1 cellular context compared by ENCODE assay signal in the genomic region with DNA sequence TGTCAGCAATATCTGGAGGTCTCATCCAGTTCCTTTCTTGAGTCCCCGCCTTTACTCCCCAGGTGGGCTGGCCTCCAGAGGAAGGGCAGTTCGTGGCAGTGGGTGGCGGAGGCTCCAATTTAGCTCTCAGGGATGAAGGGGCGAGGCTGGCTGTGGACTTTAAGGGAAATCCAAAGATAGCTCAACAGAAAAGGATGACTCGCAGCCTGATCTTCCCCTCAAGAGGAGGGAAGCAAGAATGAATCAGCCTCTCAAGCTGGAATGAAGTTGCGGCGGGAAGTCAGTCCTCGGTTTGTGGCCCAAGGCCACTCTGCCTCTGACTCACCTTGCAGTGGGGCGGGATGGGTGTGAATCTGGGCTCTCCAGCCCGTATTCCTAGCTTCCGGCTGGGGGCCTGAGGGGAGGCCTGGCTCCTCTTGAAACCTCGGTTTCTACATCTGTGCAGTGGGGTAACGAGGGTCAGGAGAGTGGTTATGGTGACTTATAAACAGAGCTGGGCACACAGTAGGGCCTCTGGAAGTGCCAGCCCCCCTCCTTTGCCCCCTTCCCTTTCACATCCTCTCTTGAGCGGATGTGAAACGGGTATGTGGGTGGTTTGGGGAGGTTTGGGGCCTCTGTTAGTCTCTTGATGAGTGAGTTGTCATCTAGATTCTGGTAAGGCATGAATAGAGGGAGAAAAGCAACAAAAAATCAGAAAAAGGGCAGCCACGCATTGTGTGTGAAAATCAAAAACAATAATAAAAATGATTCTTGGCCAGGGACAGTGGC.
TF ChIP-seq lines count a peak whose summit lies in the region.

No MANE protein-coding gene starts in this region.

TF ChIP-seq in HEK293, 187 proteins besides CTCF, POLR2A, EP300 and RAD21 (continued from another document):
- no peak for TF ChIP-seq WT1 (tag by site-specific recombination; IDR thresholded peaks at IDR 0.05)
- no peak for TF ChIP-seq ZNF488 (tag by site-specific recombination; IDR thresholded peaks at IDR 0.05)
- no peak for TF ChIP-seq HOXD13 (CRISPR knock-in tag; IDR thresholded peaks at IDR 0.05; ENCODE audit: borderline replicate concordance)
- TF ChIP-seq OVOL3 (tag by site-specific recombination; IDR thresholded peaks at IDR 0.05), result no peak
- TF ChIP-seq ZNF660 (tag by site-specific recombination; IDR thresholded peaks at IDR 0.05), result peak; percentile 90
- TF ChIP-seq HOXA7 (CRISPR knock-in tag; IDR thresholded peaks at IDR 0.05; ENCODE audit: borderline replicate concordance), result no peak
- TF ChIP-seq ZNF354C (tag by site-specific recombination; IDR thresholded peaks at IDR 0.05; ENCODE audit: borderline replicate concordance, low read depth), result no peak
- TF ChIP-seq ZNF366 (tag by site-specific recombination; conservative IDR thresholded peaks at IDR 0.05), result peak; percentile 47; the same call in 1 of the 2 replicates
- TF ChIP-seq ZNF558 (tag by site-specific recombination; IDR thresholded peaks at IDR 0.05), result no peak
- no peak for TF ChIP-seq ZNF707 (tag by site-specific recombination; IDR thresholded peaks at IDR 0.05)
- TF ChIP-seq ZBTB7A (tag by site-specific recombination; IDR thresholded peaks at IDR 0.05; ENCODE audit: low read depth), result no peak
- TF ChIP-seq ZIC2 (tag by site-specific recombination; IDR thresholded peaks at IDR 0.05), result peak; percentile 80
- peak; percentile 68 for TF ChIP-seq KLF1 (tag by site-specific recombination; IDR thresholded peaks at IDR 0.05)
- TF ChIP-seq ZNF514 (tag by site-specific recombination; IDR thresholded peaks at IDR 0.05), result no peak
- peak; percentile 76 for TF ChIP-seq ZFHX2 (tag by site-specific recombination; conservative IDR thresholded peaks at IDR 0.05)
- TF ChIP-seq ZBTB1 (tag by site-specific recombination; IDR thresholded peaks at IDR 0.05), result no peak
- TF ChIP-seq ZNF175 (tag by site-specific recombination; IDR thresholded peaks at IDR 0.05), result no peak
- no peak for TF ChIP-seq IKZF3 (tag by site-specific recombination; IDR thresholded peaks at IDR 0.05)
- peak; percentile 99 for TF ChIP-seq KLF17 (tag by site-specific recombination; IDR thresholded peaks at IDR 0.05)
- TF ChIP-seq ZBTB49 (tag by site-specific recombination; IDR thresholded peaks at IDR 0.05; ENCODE audit: low read depth), result no peak
- TF ChIP-seq ZNF843 (tag by site-specific recombination; IDR thresholded peaks at IDR 0.05), result no peak
- no peak for TF ChIP-seq GLI2 (tag by site-specific recombination; IDR thresholded peaks at IDR 0.05; ENCODE audit: borderline replicate concordance, low read depth)
- no peak for TF ChIP-seq ZNF121 (tag by site-specific recombination; IDR thresholded peaks at IDR 0.05)
- TF ChIP-seq ZNF600 (tag by site-specific recombination; IDR thresholded peaks at IDR 0.05), result peak; percentile 86
- peak; percentile 35; the same call in 1 of the 2 replicates for TF ChIP-seq ZNF335 (tag by site-specific recombination; conservative IDR thresholded peaks at IDR 0.05)
- no peak for TF ChIP-seq ZNF302 (tag by site-specific recombination; IDR thresholded peaks at IDR 0.05; ENCODE audit: low read depth)
- peak; percentile 89 for TF ChIP-seq ZNF24 (tag by site-specific recombination; IDR thresholded peaks at IDR 0.05)
- no peak for TF ChIP-seq TCF7L2 (IDR thresholded peaks at IDR 0.05; ENCODE audit: borderline replicate concordance, low read depth, low read length)
- TF ChIP-seq ZNF555 (tag by site-specific recombination; conservative IDR thresholded peaks at IDR 0.05), result no peak
- TF ChIP-seq ZNF610 (tag by site-specific recombination; IDR thresholded peaks at IDR 0.05; ENCODE audit: borderline replicate concordance), result no peak
- TF ChIP-seq ZNF266 (tag by site-specific recombination; IDR thresholded peaks at IDR 0.05; ENCODE audit: low read depth), result no peak
- TF ChIP-seq KLF8 (tag by site-specific recombination; IDR thresholded peaks at IDR 0.05), result peak; percentile 52; the same call in 1 of the 2 replicates
- TF ChIP-seq ZBTB48 (tag by site-specific recombination; IDR thresholded peaks at IDR 0.05), result 0 out of 2 replicates have a peak, but pooled peaks have one; percentile 18
- TF ChIP-seq ZNF362 (tag by site-specific recombination; IDR thresholded peaks at IDR 0.05), result no peak
- no peak for TF ChIP-seq GLI4 (tag by site-specific recombination; IDR thresholded peaks at IDR 0.05)
- TF ChIP-seq ZNF133 (tag by site-specific recombination; IDR thresholded peaks at IDR 0.05), result no peak
- TF ChIP-seq ZNF19 (tag by site-specific recombination; IDR thresholded peaks at IDR 0.05; ENCODE audit: low read depth), result no peak
- TF ChIP-seq BCL11A (tag by site-specific recombination; IDR thresholded peaks at IDR 0.05; ENCODE audit: low read depth), result no peak
- 0 out of 2 replicates have a peak, but pooled peaks have one; percentile 44 for TF ChIP-seq ZBTB8A (tag by site-specific recombination; IDR thresholded peaks at IDR 0.05)
- TF ChIP-seq YY2 (tag by site-specific recombination; IDR thresholded peaks at IDR 0.05), result no peak
- TF ChIP-seq ZFP69B (tag by site-specific recombination; IDR thresholded peaks at IDR 0.05), result peak; percentile 37; the same call in 1 of the 2 replicates
- peak; percentile 47; the same call in 1 of the 2 replicates for TF ChIP-seq GLIS1 (tag by site-specific recombination; IDR thresholded peaks at IDR 0.05)
- TF ChIP-seq ZNF785 (tag by site-specific recombination; IDR thresholded peaks at IDR 0.05), result no peak
- 0 out of 2 replicates have a peak, but pooled peaks have one; percentile 31 for TF ChIP-seq HIC1 (tag by site-specific recombination; IDR thresholded peaks at IDR 0.05)
- TF ChIP-seq, protein P1, sequence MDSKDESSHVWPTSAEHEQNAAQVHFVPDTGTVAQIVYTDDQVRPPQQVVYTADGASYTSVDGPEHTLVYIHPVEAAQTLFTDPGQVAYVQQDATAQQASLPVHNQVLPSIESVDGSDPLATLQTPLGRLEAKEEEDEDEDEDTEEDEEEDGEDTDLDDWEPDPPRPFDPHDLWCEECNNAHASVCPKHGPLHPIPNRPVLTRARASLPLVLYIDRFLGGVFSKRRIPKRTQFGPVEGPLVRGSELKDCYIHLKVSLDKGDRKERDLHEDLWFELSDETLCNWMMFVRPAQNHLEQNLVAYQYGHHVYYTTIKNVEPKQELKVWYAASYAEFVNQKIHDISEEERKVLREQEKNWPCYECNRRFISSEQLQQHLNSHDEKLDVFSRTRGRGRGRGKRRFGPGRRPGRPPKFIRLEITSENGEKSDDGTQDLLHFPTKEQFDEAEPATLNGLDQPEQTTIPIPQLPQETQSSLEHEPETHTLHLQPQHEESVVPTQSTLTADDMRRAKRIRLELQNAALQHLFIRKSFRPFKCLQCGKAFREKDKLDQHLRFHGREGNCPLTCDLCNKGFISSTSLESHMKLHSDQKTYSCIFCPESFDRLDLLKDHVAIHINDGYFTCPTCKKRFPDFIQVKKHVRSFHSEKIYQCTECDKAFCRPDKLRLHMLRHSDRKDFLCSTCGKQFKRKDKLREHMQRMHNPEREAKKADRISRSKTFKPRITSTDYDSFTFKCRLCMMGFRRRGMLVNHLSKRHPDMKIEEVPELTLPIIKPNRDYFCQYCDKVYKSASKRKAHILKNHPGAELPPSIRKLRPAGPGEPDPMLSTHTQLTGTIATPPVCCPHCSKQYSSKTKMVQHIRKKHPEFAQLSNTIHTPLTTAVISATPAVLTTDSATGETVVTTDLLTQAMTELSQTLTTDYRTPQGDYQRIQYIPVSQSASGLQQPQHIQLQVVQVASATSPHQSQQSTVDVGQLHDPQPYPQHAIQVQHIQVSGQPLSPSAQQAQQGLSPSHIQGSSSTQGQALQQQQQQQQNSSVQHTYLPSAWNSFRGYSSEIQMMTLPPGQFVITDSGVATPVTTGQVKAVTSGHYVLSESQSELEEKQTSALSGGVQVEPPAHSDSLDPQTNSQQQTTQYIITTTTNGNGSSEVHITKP (tag by site-specific recombination; IDR thresholded peaks at IDR 0.05), result peak; percentile 84
- no peak for TF ChIP-seq ZNF132 (tag by site-specific recombination; IDR thresholded peaks at IDR 0.05; ENCODE audit: borderline replicate concordance)
- TF ChIP-seq, protein P2, sequence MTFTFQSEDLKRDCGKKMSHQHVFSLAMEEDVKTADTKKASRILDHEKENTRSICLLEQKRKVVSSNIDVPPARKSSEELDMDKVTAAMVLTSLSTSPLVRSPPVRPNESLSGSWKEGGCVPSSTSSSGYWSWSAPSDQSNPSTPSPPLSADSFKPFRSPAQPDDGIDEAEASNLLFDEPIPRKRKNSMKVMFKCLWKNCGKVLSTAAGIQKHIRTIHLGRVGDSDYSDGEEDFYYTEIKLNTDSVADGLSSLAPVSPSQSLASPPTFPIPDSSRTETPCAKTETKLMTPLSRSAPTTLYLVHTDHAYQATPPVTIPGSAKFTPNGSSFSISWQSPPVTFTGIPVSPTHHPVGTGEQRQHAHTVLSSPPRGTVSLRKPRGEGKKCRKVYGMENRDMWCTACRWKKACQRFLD (tag by site-specific recombination; IDR thresholded peaks at IDR 0.05), result no peak
- peak; percentile 56; the same call in 1 of the 2 replicates for TF ChIP-seq EGR2 (tag by site-specific recombination; IDR thresholded peaks at IDR 0.05; ENCODE audit: low read depth)
- 0 out of 2 replicates have a peak, but pooled peaks have one; percentile 14 for TF ChIP-seq OSR2 (tag by site-specific recombination; IDR thresholded peaks at IDR 0.05)
- no peak for TF ChIP-seq MEIS1 (CRISPR knock-in tag; IDR thresholded peaks at IDR 0.05; ENCODE audit: borderline replicate concordance)
- no peak for TF ChIP-seq KLF16 (tag by site-specific recombination; IDR thresholded peaks at IDR 0.05)
- TF ChIP-seq, protein P3, sequence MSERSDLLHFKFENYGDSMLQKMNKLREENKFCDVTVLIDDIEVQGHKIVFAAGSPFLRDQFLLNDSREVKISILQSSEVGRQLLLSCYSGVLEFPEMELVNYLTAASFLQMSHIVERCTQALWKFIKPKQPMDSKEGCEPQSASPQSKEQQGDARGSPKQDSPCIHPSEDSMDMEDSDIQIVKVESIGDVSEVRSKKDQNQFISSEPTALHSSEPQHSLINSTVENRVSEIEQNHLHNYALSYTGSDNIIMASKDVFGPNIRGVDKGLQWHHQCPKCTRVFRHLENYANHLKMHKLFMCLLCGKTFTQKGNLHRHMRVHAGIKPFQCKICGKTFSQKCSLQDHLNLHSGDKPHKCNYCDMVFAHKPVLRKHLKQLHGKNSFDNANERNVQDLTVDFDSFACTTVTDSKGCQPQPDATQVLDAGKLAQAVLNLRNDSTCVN (tag by site-specific recombination; optimal IDR thresholded peaks at IDR 0.05), result no peak
- no peak for TF ChIP-seq KLF7 (tag by site-specific recombination; IDR thresholded peaks at IDR 0.05; ENCODE audit: borderline replicate concordance)
TF ChIP-seq in HEK293: peak in this region for 40.
